Comparison of ENCODE assay signal across 23 cellular contexts in the genomic region with DNA sequence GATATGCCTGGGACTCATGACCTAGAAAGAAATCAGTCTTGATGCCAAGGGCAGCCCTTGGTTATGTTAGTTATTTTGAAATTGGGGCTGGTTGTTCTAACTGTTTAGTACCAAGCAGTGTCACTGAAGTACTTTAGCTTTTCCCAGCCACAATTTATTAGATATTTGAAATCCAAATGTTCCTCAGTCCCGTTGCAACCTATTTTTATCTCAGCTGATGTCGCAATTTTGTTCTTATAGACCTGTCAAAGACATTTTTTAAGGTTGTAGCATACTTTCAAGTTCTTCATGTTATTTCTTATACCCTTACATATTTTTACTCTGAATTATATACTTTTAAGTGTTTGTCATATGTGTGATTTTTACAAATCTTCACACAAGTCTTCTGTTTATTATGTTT.
"Had no signal": no experiment of that assay in that cellular context is flagged by ENCODE, and none has a peak within 500 bp of the region (broad histone marks: within the 10 kb centered on the region; RNA-seq: fewer than 3 reads in every experiment).

No MANE protein-coding gene starts in this region.

- DNase-seq: hypothalamus; immature natural killer cell; kidney; left colon; left lung; lower lobe of right lung; mammary epithelial cell; mesendoderm; mucosa of descending colon; naive thymus-derived CD4-positive, alpha-beta T cell; ovary; retina; right cardiac atrium; spleen; stimulated activated CD4-positive, alpha-beta T cell treated with anti-CD3 and anti-CD28 coated beads, Interleukin-4, amount 100 ng/mL, for 24 hours; stimulated activated naive CD4-positive, alpha-beta T cell; uterus had no signal

- H3K9me3 ChIP-seq: left lung, lower lobe of right lung, mucosa of descending colon, ovary, tibial nerve, uterus had no signal

- H3K27me3 ChIP-seq: left lung, ovary, spleen, tibial nerve, uterus had no signal

- H3K4me3 ChIP-seq: left lung, lower lobe of right lung, mucosa of descending colon, ovary, skin epidermis, spleen, tibial nerve, uterus had no signal

- FAIRE-seq: islet of Langerhans, kidney had no signal

- H3K4me1 ChIP-seq: left lung, lower lobe of right lung, spleen, tibial nerve, uterus had no signal

- ATAC-seq: left colon; left lung; lower lobe of right lung; mucosa of descending colon; naive thymus-derived CD4-positive, alpha-beta T cell; natural killer cell treated with Interleukin-12 subunit alpha and Interleukin-12 subunit beta and Interleukin-15 and Interleukin-18, amount 100 ng/mL, for 72 hours; right cardiac atrium; sciatic nerve; stimulated activated effector memory CD8-positive, alpha-beta T cell treated with anti-CD3 and anti-CD28 coated beads, Interleukin-12 subunit alpha, Interleukin-12 subunit beta, amount 100 ng/mL, for 72 hours had no signal

- H3K36me3 ChIP-seq: left lung, lower lobe of right lung, ovary, spleen, tibial nerve, uterus had no signal

- H3K27ac ChIP-seq: left lung, lower lobe of right lung, ovary, skin epidermis, spleen, tibial nerve, uterus had no signal
